1 cellular context compared by ENCODE assay signal in the genomic region with DNA sequence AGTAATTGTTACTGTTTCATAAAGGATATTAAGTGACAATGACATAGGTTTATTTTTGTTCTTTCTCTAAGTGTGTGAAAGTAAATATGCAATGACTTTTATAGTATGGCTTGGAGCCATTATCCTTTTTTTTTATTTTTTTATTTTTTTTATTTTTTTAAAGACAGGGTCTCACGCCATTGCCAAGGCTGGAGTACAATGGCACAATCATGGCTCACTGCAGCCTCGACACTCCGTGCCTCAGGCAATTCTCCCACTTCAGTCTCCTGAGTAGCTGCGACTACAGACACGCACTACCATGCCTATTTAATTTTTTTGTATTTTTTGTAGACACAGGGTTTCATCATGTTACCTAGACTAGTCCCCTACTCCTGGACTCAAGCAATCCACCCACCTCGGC.
A peak's percentile ranks its signal among the peaks of the same experiment; 100 is the strongest.
TF ChIP-seq lines count a peak whose summit lies in the region.

No MANE protein-coding gene starts in this region.

TF ChIP-seq in K562, 482 proteins besides CTCF, POLR2A, EP300 and RAD21 (continued from another document):
- TF ChIP-seq, protein P1, sequence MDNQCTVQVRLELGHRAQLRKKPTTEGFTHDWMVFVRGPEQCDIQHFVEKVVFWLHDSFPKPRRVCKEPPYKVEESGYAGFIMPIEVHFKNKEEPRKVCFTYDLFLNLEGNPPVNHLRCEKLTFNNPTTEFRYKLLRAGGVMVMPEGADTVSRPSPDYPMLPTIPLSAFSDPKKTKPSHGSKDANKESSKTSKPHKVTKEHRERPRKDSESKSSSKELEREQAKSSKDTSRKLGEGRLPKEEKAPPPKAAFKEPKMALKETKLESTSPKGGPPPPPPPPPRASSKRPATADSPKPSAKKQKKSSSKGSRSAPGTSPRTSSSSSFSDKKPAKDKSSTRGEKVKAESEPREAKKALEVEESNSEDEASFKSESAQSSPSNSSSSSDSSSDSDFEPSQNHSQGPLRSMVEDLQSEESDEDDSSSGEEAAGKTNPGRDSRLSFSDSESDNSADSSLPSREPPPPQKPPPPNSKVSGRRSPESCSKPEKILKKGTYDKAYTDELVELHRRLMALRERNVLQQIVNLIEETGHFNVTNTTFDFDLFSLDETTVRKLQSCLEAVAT (IDR thresholded peaks at IDR 0.05) = 0 out of 4 replicates have a peak, but pooled peaks of 1 of the 2 experiments have one; percentile 12
- TF ChIP-seq ZNF239 (CRISPR knock-in tag; IDR thresholded peaks at IDR 0.05) = no peak
TF ChIP-seq in K562: peak in this region for 1.
